1 cellular context compared by ENCODE assay signal in genomic region chr1:39194398-39195051, GRCh38.
TF ChIP-seq lines count a peak whose summit lies in the region.

No MANE protein-coding gene starts in this region.

TF ChIP-seq in GM12878, 131 proteins besides CTCF, POLR2A, EP300 and RAD21:
- no peak for TF ChIP-seq ZBTB11 (CRISPR knock-in tag; IDR thresholded peaks at IDR 0.05)
- no peak for TF ChIP-seq CUX1 (IDR thresholded peaks at IDR 0.05; ENCODE audit: insufficient replicate concordance, low read depth, low read length)
- TF ChIP-seq NR2C2 (IDR thresholded peaks at IDR 0.05; ENCODE audit: borderline replicate concordance, control insufficient read depth, insufficient read length, low read depth): no peak
- no peak for TF ChIP-seq BCLAF1 (IDR thresholded peaks at IDR 0.05)
